2 cellular contexts compared by ENCODE assay signal in genomic region chr12:88914967-88915366, GRCh38.
TF ChIP-seq lines count a peak whose summit lies in the region.

No MANE protein-coding gene starts in this region.

TF ChIP-seq in HCT116, 20 proteins besides CTCF, POLR2A, EP300 and RAD21:
- TF ChIP-seq ZBTB33 (IDR thresholded peaks at IDR 0.05; ENCODE audit: extremely low read depth, insufficient replicate concordance, low read length): no peak
- no peak for TF ChIP-seq JUND (IDR thresholded peaks at IDR 0.05)
- TF ChIP-seq SP1 (IDR thresholded peaks at IDR 0.05; ENCODE audit: low read depth): no peak
- no peak for TF ChIP-seq EZH2 (IDR thresholded peaks at IDR 0.05)
- no peak for TF ChIP-seq ATF3 (IDR thresholded peaks at IDR 0.05)
- TF ChIP-seq TCF7L2 (IDR thresholded peaks at IDR 0.05; ENCODE audit: borderline replicate concordance, extremely low read depth, insufficient read depth, insufficient read length): no peak
- TF ChIP-seq SRF (IDR thresholded peaks at IDR 0.05; ENCODE audit: low read depth): no peak
- no peak for TF ChIP-seq FOSL1 (IDR thresholded peaks at IDR 0.05; ENCODE audit: low read depth)
- TF ChIP-seq ZFX (IDR thresholded peaks at IDR 0.05): no peak
- no peak for TF ChIP-seq YY1 (IDR thresholded peaks at IDR 0.05; ENCODE audit: extremely low read depth, insufficient replicate concordance, low read depth, low read length)
- TF ChIP-seq, protein P1, sequence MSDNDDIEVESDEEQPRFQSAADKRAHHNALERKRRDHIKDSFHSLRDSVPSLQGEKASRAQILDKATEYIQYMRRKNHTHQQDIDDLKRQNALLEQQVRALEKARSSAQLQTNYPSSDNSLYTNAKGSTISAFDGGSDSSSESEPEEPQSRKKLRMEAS (IDR thresholded peaks at IDR 0.05): no peak
- TF ChIP-seq REST (IDR thresholded peaks at IDR 0.05; ENCODE audit: low read depth): no peak
- TF ChIP-seq EZH2phosphoT487 (IDR thresholded peaks at IDR 0.05; ENCODE audit: borderline replicate concordance): no peak
- TF ChIP-seq EGR1 (IDR thresholded peaks at IDR 0.05; ENCODE audit: low read depth): no peak
- no peak for TF ChIP-seq CBX3 (IDR thresholded peaks at IDR 0.05; ENCODE audit: low read depth)
- no peak for TF ChIP-seq CEBPB (IDR thresholded peaks at IDR 0.05; ENCODE audit: low read depth)

TF ChIP-seq in IMR-90, 13 proteins besides CTCF, POLR2A, EP300 and RAD21:
- TF ChIP-seq SMC3 (IDR thresholded peaks at IDR 0.05; ENCODE audit: low read depth, low read length): no peak
- TF ChIP-seq, protein P2, sequence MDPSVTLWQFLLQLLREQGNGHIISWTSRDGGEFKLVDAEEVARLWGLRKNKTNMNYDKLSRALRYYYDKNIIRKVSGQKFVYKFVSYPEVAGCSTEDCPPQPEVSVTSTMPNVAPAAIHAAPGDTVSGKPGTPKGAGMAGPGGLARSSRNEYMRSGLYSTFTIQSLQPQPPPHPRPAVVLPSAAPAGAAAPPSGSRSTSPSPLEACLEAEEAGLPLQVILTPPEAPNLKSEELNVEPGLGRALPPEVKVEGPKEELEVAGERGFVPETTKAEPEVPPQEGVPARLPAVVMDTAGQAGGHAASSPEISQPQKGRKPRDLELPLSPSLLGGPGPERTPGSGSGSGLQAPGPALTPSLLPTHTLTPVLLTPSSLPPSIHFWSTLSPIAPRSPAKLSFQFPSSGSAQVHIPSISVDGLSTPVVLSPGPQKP (IDR thresholded peaks at IDR 0.05; ENCODE audit: borderline replicate concordance, low read depth, low read length): no peak
- no peak for TF ChIP-seq MXI1 (IDR thresholded peaks at IDR 0.05; ENCODE audit: borderline replicate concordance, low read depth, low read length)
- TF ChIP-seq MAZ (IDR thresholded peaks at IDR 0.05; ENCODE audit: borderline replicate concordance, low read depth, low read length): no peak
- no peak for TF ChIP-seq CHD1 (IDR thresholded peaks at IDR 0.05; ENCODE audit: low read depth, low read length)
- TF ChIP-seq RCOR1 (IDR thresholded peaks at IDR 0.05; ENCODE audit: insufficient replicate concordance, low read length): no peak
- no peak for TF ChIP-seq CEBPB (IDR thresholded peaks at IDR 0.05; ENCODE audit: low read depth, low read length)
- TF ChIP-seq NFE2L2 (IDR thresholded peaks at IDR 0.05; ENCODE audit: low read depth, low read length): no peak
- no peak for TF ChIP-seq FOS (IDR thresholded peaks at IDR 0.05; ENCODE audit: low read depth, low read length)
- no peak for TF ChIP-seq BHLHE40 (IDR thresholded peaks at IDR 0.05; ENCODE audit: low read depth, low read length)
- no peak for TF ChIP-seq MAFK (IDR thresholded peaks at IDR 0.05; ENCODE audit: low read depth, low read length)
- TF ChIP-seq, protein P3, sequence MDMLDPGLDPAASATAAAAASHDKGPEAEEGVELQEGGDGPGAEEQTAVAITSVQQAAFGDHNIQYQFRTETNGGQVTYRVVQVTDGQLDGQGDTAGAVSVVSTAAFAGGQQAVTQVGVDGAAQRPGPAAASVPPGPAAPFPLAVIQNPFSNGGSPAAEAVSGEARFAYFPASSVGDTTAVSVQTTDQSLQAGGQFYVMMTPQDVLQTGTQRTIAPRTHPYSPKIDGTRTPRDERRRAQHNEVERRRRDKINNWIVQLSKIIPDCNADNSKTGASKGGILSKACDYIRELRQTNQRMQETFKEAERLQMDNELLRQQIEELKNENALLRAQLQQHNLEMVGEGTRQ (IDR thresholded peaks at IDR 0.05; ENCODE audit: low read depth, low read length): no peak
- TF ChIP-seq RFX5 (IDR thresholded peaks at IDR 0.05; ENCODE audit: low read depth, low read length): no peak
